In genomic region chr10:93553501-93554374, GRCh38 we compare ENCODE assay signal across 18 cellular contexts. TPM values are rescaled to one million over a fixed set of nuclear protein-coding genes. Genes with fewer than 3 reads are reported as not detected.
DNase-seq lines count a peak whose midpoint lies in the region; ATAC-seq, FAIRE-seq and TF ChIP-seq lines count a peak whose summit lies in the region.
"Had no signal": no experiment of that assay in that cellular context is flagged by ENCODE, and none has a peak within 500 bp of the region (broad histone marks: within the 10 kb centered on the region; RNA-seq: fewer than 3 reads in every experiment).

No MANE protein-coding gene starts in this region.

- no peak overlapping the region for H3K4me3 ChIP-seq in bronchial epithelial cell (ENCODE audit: low read depth, low read length)
- no peak overlapping the region for H3K4me3 ChIP-seq in right lobe of liver
- no peak overlapping the region for H3K4me3 ChIP-seq in skeletal muscle cell (ENCODE audit: low read depth, low read length)
- H3K4me3 ChIP-seq in psoas muscle, result no peak overlapping the region
- H3K4me3 ChIP-seq: BLaER1, HAP-1 had no signal

- WGBS in right lobe of liver (ENCODE audit: insufficient coverage, low coverage, low lambda C conversion rate, missing lambda C conversion rate), result 65% methylated on average over 7 of the region's 9 CpGs
- 55 to 69% (median 57%) methylated on average over 8 to 9 of the region's 9 CpGs for WGBS in psoas muscle, 3 donors

- ATAC-seq in right lobe of liver, result peak; percentile 10 to 75 (median 18)
- no peak for ATAC-seq in psoas muscle

- intact Hi-C loops in right lobe of liver (cut with DNase I), result loop anchor here in 1 of 2 donors (10.0 kb wide), 1 partner anchor 131 kb away; no protein-coding TSS in a partner anchor
- intact Hi-C loops in psoas muscle (cut with DNase I), result no loop called here

- H3K27me3 ChIP-seq in bronchial epithelial cell (ENCODE audit: control insufficient read depth, insufficient read depth, low read length), result no peaks in the 10 kb centered on the region
- no peaks in the 10 kb centered on the region for H3K27me3 ChIP-seq in right lobe of liver
- H3K27me3 ChIP-seq in psoas muscle (ENCODE audit: insufficient read depth in 3 of 3, low read length in 2 of 3), result no peaks in the 10 kb centered on the region
- H3K27me3 ChIP-seq: BLaER1 had no signal

- no peak for TF ChIP-seq POLR2A in right lobe of liver (IDR thresholded peaks at IDR 0.05)

- H3K9me3 ChIP-seq in right lobe of liver (no peaks in the 10 kb centered on the region), psoas muscle (no peaks in the 10 kb centered on the region)
- H3K9me3 ChIP-seq: BLaER1, HAP-1 had no signal

- no peak overlapping the region for H3K27ac ChIP-seq in right lobe of liver
- no peak overlapping the region for H3K27ac ChIP-seq in psoas muscle
- H3K27ac ChIP-seq: 22Rv1, BLaER1, HL-60, RWPE1 had no signal

- H3K4me1 ChIP-seq in right lobe of liver (peaks cover 0 to 6% (median 0%) of the 10 kb centered on the region in 4 donors), psoas muscle (no peaks in the 10 kb centered on the region)
- H3K4me1 ChIP-seq: BLaER1, HAP-1 had no signal

- peak; percentile 24 for DNase-seq in DMS53 (lab: John Stamatoyannopoulos, UW)
- no peak for DNase-seq in DMS53 treated with DMSO at 0.1 percent for 48 hours (lab: John Stamatoyannopoulos, UW; ENCODE audit: unreplicated experiment)
- DNase-seq in bronchial epithelial cell (ENCODE audit: low read depth), result no peak
- no peak for DNase-seq in right lobe of liver
- peak; percentile 18 for DNase-seq in skeletal muscle cell (ENCODE audit: low read depth)
- DNase-seq in psoas muscle, result no peak
- DNase-seq in NCI-H1417 (lab: John Stamatoyannopoulos, UW), result no peak
- DNase-seq in D721Med (ENCODE audit: insufficient read length, low spot score), result no peak
- DNase-seq: CD8-positive, alpha-beta memory T cell; DMS 273 treated with DMSO at 0.1 percent for 48 hours; EL; NCI-H187 treated with DMSO at 0.1 percent for 48 hours; NCI-H446 treated with DMSO at 0.1 percent for 48 hours had no signal

- TF ChIP-seq CTCF in bronchial epithelial cell (IDR thresholded peaks at IDR 0.05; ENCODE audit: insufficient read depth, low read length, severe bottlenecking) (no peak), right lobe of liver (IDR thresholded peaks at IDR 0.05) (no peak), psoas muscle (IDR thresholded peaks at IDR 0.05) (no peak), D721Med (IDR thresholded peaks at IDR 0.05; ENCODE audit: insufficient read depth, missing control alignments) (no peak)

- FAIRE-seq in bronchial epithelial cell (lab: Jason Lieb, UNC) (peak; percentile 13), D721Med (lab: Jason Lieb, UNC) (no peak)

- H3K36me3 ChIP-seq in bronchial epithelial cell (ENCODE audit: control insufficient read depth, insufficient read depth, low read length) (no peaks in the 10 kb centered on the region), right lobe of liver (no peaks in the 10 kb centered on the region), psoas muscle (ENCODE audit: insufficient read depth in 1 of 2, low read depth in 1 of 2) (no peaks in the 10 kb centered on the region)
- H3K36me3 ChIP-seq: BLaER1, HAP-1 had no signal

RNA-seq across cellular contexts. Expression of gene FFAR4, which starts 12.7 kb away (rescaled TPM):
- total RNA-seq in bronchial epithelial cell (not detected in 2 replicates), right lobe of liver (under 1 TPM; 0.07 to 0.27 (median 0.19) TPM), psoas muscle (under 1 TPM in 1 of 4 donors, not detected in 3; 0.07 TPM)
- polyA plus RNA-seq in psoas muscle, result under 1 TPM; 0.01 to 0.18 (median 0.08) TPM
- total RNA-seq: CD8-positive, alpha-beta memory T cell had no signal
- polyA plus RNA-seq: CD8-positive, alpha-beta memory T cell had no signal

RNA-seq across cellular contexts. Expression of gene RBP4, which starts 47.3 kb away (rescaled TPM):
- total RNA-seq in bronchial epithelial cell (not detected in 2 replicates), right lobe of liver (1,000 to 10,000 TPM; 4,975 to 8,539 (median 5,621) TPM), psoas muscle (1 to 10 TPM; 1.0 to 2.8 (median 1.7) TPM)
- polyA plus RNA-seq in psoas muscle, result 10 to 100 TPM in 1 of 3 donors, 1 to 10 TPM in 2; 1.2 to 13.6 (median 5.2) TPM
- total RNA-seq: CD8-positive, alpha-beta memory T cell had no signal
- polyA plus RNA-seq: CD8-positive, alpha-beta memory T cell had no signal

RNA-seq across cellular contexts. Expression of gene CEP55, which starts 57.3 kb away (rescaled TPM):
- 0.53 and 2.0 TPM in 2 replicates for total RNA-seq in bronchial epithelial cell
- under 1 TPM in 5 of 6 experiments, not detected in 1; 0.16 to 0.56 (median 0.43) TPM for total RNA-seq in right lobe of liver
- under 1 TPM in 2 of 4 donors, not detected in 2; 0.10 to 0.29 TPM for total RNA-seq in psoas muscle
- polyA plus RNA-seq in psoas muscle, result under 1 TPM in 2 of 3 donors, not detected in 1; 0.16 to 0.25 TPM

RNA-seq across cellular contexts. Expression of gene PDE6C, which starts 58.6 kb away (rescaled TPM):
- total RNA-seq in bronchial epithelial cell, result not detected in 2 replicates
- total RNA-seq in right lobe of liver, result not detected
- not detected for total RNA-seq in psoas muscle
- not detected for polyA plus RNA-seq in psoas muscle
- total RNA-seq: CD8-positive, alpha-beta memory T cell had no signal
- polyA plus RNA-seq: CD8-positive, alpha-beta memory T cell had no signal

Comparison
In these comparisons a context has a peak if more than half of its experiments do, and no peak if none do; other contexts are left out.
1. DNase-seq: peak in DMS53 (single experiment) and skeletal muscle cell (single experiment); none in DMS53 treated with DMSO at 0.1 percent for 48 hours (single experiment), bronchial epithelial cell (single experiment), right lobe of liver (0 of 3), psoas muscle (0 of 2), NCI-H1417 (0 of 3) and D721Med (single experiment).
2. ATAC-seq: peak in right lobe of liver (4 of 4); none in psoas muscle (0 of 4).
3. RNA of gene RBP4, which starts 47.3 kb away (total RNA-seq): 4,975 to 8,539 TPM in right lobe of liver; 1.0 to 2.8 TPM in psoas muscle and not detected in bronchial epithelial cell; every median in the first group is over 1,000 times any median in the second.